24 cellular contexts compared by ENCODE assay signal in genomic region chr17:62715882-62716390, GRCh38.
DNase-seq lines count a peak whose midpoint lies in the region; ATAC-seq and TF ChIP-seq lines count a peak whose summit lies in the region.
"Had no signal": no experiment of that assay in that cellular context is flagged by ENCODE, and none has a peak within 500 bp of the region (broad histone marks: within the 10 kb centered on the region; RNA-seq: fewer than 3 reads in every experiment).

No MANE protein-coding gene starts in this region.

- no peaks in the 10 kb centered on the region for H3K9me3 Mint-ChIP-seq in GM23338
- H3K9me3 Mint-ChIP-seq in WTC11, result no peaks in the 10 kb centered on the region
- H3K9me3 Mint-ChIP-seq in nephron progenitor cell, result peaks cover 21% of the 10 kb centered on the region

- no peak for TF ChIP-seq EP300 in sigmoid colon (IDR thresholded peaks at IDR 0.05)

- H3K4me1 ChIP-seq in GM23338 (ENCODE audit: insufficient read depth), result 0 out of 2 replicates have a peak, but pooled peaks cover 3% of the 10 kb centered on the region
- no peaks in the 10 kb centered on the region for H3K4me1 ChIP-seq in sigmoid colon
- H3K4me1 ChIP-seq: Caco-2 had no signal

- H3K36me3 Mint-ChIP-seq in GM23338 (ENCODE audit: low read depth) (no peaks in the 10 kb centered on the region), WTC11 (no peaks in the 10 kb centered on the region), nephron progenitor cell (ENCODE audit: low read depth) (peaks cover 9% of the 10 kb centered on the region)
- H3K36me3 Mint-ChIP-seq: CD8-positive, alpha-beta T cell had no signal

- H3K9me2 ChIP-seq in GM23338 (ENCODE audit: insufficient read depth), result no peaks in the 10 kb centered on the region

- H3K27me3 Mint-ChIP-seq in GM23338 (ENCODE audit: insufficient read depth, low read depth, poor library complexity) (peaks cover 8% of the 10 kb centered on the region), WTC11 (ENCODE audit: low read depth) (no peaks in the 10 kb centered on the region), nephron progenitor cell (ENCODE audit: low read depth, poor library complexity) (peaks cover 10% of the 10 kb centered on the region)

- TF ChIP-seq CTCF in GM23338 (conservative IDR thresholded peaks at IDR 0.05; ENCODE audit: low read depth in 2 of 2) (no peak), WTC11 (IDR thresholded peaks at IDR 0.05) (no peak), nephron progenitor cell (IDR thresholded peaks at IDR 0.05) (no peak), sigmoid colon (IDR thresholded peaks at IDR 0.05) (no peak)

- no peak overlapping the region for H3K4me3 Mint-ChIP-seq in GM23338
- H3K4me3 Mint-ChIP-seq in WTC11, result no peak overlapping the region
- H3K4me3 Mint-ChIP-seq in nephron progenitor cell, result no peak overlapping the region
- H3K4me3 Mint-ChIP-seq: CD8-positive, alpha-beta T cell had no signal

- ATAC-seq in GM23338 (no peak), WTC11 (no peak), HG02852 (IDR thresholded peaks at IDR 0.05; ENCODE audit: unreplicated experiment) (no peak)
- ATAC-seq: A549; CD8-positive, alpha-beta T cell had no signal

- WGBS in sigmoid colon, 2 donors, result 96 to 97% methylated on average over 18 of the region's 18 CpGs

- no peak overlapping the region for H3K4me2 ChIP-seq in GM23338
- H3K4me2 ChIP-seq: A549 had no signal

- no peaks in the 10 kb centered on the region for H4K20me1 ChIP-seq in GM23338 (replicated peaks; ENCODE audit: insufficient read depth)

- H3K9me3 ChIP-seq in sigmoid colon, result no peaks in the 10 kb centered on the region
- H3K9me3 ChIP-seq: A549 had no signal

- POLR2A ChIA-PET in WTC11 (lab: Charles Lee), result interaction anchor here (0.6 kb wide), 1 partner anchor 183 kb away, joined by 3 read pairs; no protein-coding TSS in a partner anchor

- H3K79me2 ChIP-seq in GM23338 (replicated peaks; ENCODE audit: insufficient read depth), result no peaks in the 10 kb centered on the region

- CTCF ChIA-PET in WTC11 (lab: Charles Lee), result no interaction called here

- no peak overlapping the region for H3K4me3 ChIP-seq in GM23338
- no peak overlapping the region for H3K4me3 ChIP-seq in sigmoid colon
- H3K4me3 ChIP-seq: A549 had no signal

- 0 out of 2 replicates have a peak overlapping the region, but pooled peaks have one; percentile 47 for H2AFZ ChIP-seq in GM23338

- H3K4me1 Mint-ChIP-seq in GM23338 (peaks cover 19% of the 10 kb centered on the region), WTC11 (peaks cover 20% of the 10 kb centered on the region), nephron progenitor cell (peaks cover 66% of the 10 kb centered on the region)

- H3K27ac ChIP-seq in GM23338 (ENCODE audit: low read depth) (no peak overlapping the region), sigmoid colon (no peak overlapping the region)
- H3K27ac ChIP-seq: C4-2B had no signal

- no peak for DNase-seq in GM23338 (ENCODE audit: low spot score)
- DNase-seq in WTC11 (ENCODE audit: low spot score), result no peak
- no peak for DNase-seq in nephron progenitor cell
- DNase-seq in sigmoid colon, result peak; percentile 24
- DNase-seq in activated naive CD4-positive, alpha-beta T cell treated with anti-CD3 and anti-CD28 coated beads, Interleukin-2, amount 50 U/mL, for 16 hours, result no peak
- no peak for DNase-seq in NCI-H2107 treated with DMSO at 0.1 percent for 48 hours (lab: John Stamatoyannopoulos, UW; ENCODE audit: unreplicated experiment)
- DNase-seq: AML-193; Caco-2; CD8-positive, alpha-beta T cell; DMS 273 treated with DMSO at 0.1 percent for 48 hours; DMS79 treated with DMSO at 0.1 percent for 48 hours; H7; KBM-7; MV-4-11; NCI-H1105; NCI-H1436 treated with DMSO at 0.1 percent for 48 hours; NCI-H1930; NCI-H2227 treated with DMSO at 0.1 percent for 48 hours; NCI-H526 treated with DMSO at 0.1 percent for 48 hours; RPMI8226; SHP77 had no signal

- H3K27ac Mint-ChIP-seq in GM23338, result no peak overlapping the region
- 0 out of 2 replicates have a peak overlapping the region, but pooled peaks have one; percentile 19 for H3K27ac Mint-ChIP-seq in WTC11
- H3K27ac Mint-ChIP-seq in nephron progenitor cell, result peak overlapping the region; percentile 20
- H3K27ac Mint-ChIP-seq: CD8-positive, alpha-beta T cell had no signal

- TF ChIP-seq POLR2A in sigmoid colon (IDR thresholded peaks at IDR 0.05), result no peak

- H3K36me3 ChIP-seq in GM23338 (ENCODE audit: insufficient read depth), result no peaks in the 10 kb centered on the region
- H3K36me3 ChIP-seq in sigmoid colon, result no peaks in the 10 kb centered on the region

- H3F3A ChIP-seq in GM23338 (replicated peaks; ENCODE audit: low read depth), result no peaks in the 10 kb centered on the region

- intact Hi-C loops in sigmoid colon (cut with DNase I), result no loop called here

- H3K27me3 ChIP-seq in GM23338 (ENCODE audit: insufficient read depth) (no peaks in the 10 kb centered on the region), sigmoid colon (no peaks in the 10 kb centered on the region)

TF ChIP-seq in GM23338, 12 proteins besides CTCF, POLR2A, EP300 and RAD21 (continues in another document):
- TF ChIP-seq NANOG (IDR thresholded peaks at IDR 0.05; ENCODE audit: borderline replicate concordance), result no peak

TF ChIP-seq in WTC11, 78 proteins besides CTCF, POLR2A, EP300 and RAD21:
- TF ChIP-seq SMAD4 (CRISPR knock-in tag; IDR thresholded peaks at IDR 0.05) (no peak), FOXP1 (CRISPR knock-in tag; IDR thresholded peaks at IDR 0.05; ENCODE audit: borderline replicate concordance) (no peak), OVOL2 (CRISPR knock-in tag; IDR thresholded peaks at IDR 0.05; ENCODE audit: borderline replicate concordance) (no peak), CREB1 (CRISPR knock-in tag; IDR thresholded peaks at IDR 0.05) (no peak), GRHL2 (CRISPR knock-in tag; IDR thresholded peaks at IDR 0.05; ENCODE audit: insufficient replicate concordance, severe bottlenecking) (no peak), ZNF263 (CRISPR knock-in tag; IDR thresholded peaks at IDR 0.05; ENCODE audit: low read depth) (no peak), AR (CRISPR knock-in tag; IDR thresholded peaks at IDR 0.05) (no peak), ZNF138 (CRISPR knock-in tag; conservative IDR thresholded peaks at IDR 0.05) (no peak), TCF7 (CRISPR knock-in tag; IDR thresholded peaks at IDR 0.05; ENCODE audit: low read depth) (no peak), ZNF671 (CRISPR knock-in tag; IDR thresholded peaks at IDR 0.05) (no peak), ZNF121 (CRISPR knock-in tag; IDR thresholded peaks at IDR 0.05) (no peak), JUN (CRISPR knock-in tag; IDR thresholded peaks at IDR 0.05) (no peak)
- TF ChIP-seq, protein P1, sequence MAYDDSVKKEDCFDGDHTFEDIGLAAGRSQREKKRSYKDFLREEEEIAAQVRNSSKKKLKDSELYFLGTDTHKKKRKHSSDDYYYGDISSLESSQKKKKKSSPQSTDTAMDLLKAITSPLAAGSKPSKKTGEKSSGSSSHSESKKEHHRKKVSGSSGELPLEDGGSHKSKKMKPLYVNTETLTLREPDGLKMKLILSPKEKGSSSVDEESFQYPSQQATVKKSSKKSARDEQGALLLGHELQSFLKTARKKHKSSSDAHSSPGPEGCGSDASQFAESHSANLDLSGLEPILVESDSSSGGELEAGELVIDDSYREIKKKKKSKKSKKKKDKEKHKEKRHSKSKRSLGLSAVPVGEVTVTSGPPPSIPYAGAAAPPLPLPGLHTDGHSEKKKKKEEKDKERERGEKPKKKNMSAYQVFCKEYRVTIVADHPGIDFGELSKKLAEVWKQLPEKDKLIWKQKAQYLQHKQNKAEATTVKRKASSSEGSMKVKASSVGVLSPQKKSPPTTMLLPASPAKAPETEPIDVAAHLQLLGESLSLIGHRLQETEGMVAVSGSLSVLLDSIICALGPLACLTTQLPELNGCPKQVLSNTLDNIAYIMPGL (CRISPR knock-in tag; IDR thresholded peaks at IDR 0.05), result no peak
- TF ChIP-seq, protein P2, sequence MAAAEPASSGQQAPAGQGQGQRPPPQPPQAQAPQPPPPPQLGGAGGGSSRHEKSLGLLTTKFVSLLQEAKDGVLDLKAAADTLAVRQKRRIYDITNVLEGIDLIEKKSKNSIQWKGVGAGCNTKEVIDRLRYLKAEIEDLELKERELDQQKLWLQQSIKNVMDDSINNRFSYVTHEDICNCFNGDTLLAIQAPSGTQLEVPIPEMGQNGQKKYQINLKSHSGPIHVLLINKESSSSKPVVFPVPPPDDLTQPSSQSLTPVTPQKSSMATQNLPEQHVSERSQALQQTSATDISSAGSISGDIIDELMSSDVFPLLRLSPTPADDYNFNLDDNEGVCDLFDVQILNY (CRISPR knock-in tag; IDR thresholded peaks at IDR 0.05), result no peak
- TF ChIP-seq, protein P3, sequence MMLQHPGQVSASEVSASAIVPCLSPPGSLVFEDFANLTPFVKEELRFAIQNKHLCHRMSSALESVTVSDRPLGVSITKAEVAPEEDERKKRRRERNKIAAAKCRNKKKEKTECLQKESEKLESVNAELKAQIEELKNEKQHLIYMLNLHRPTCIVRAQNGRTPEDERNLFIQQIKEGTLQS (CRISPR knock-in tag; conservative IDR thresholded peaks at IDR 0.05), result no peak
- TF ChIP-seq, protein P4, sequence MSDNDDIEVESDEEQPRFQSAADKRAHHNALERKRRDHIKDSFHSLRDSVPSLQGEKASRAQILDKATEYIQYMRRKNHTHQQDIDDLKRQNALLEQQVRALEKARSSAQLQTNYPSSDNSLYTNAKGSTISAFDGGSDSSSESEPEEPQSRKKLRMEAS (CRISPR knock-in tag; IDR thresholded peaks at IDR 0.05), result no peak
